25 cellular contexts compared by ENCODE assay signal in genomic region chr4:4618846-4619245, GRCh38.
DNase-seq lines count a peak whose midpoint lies in the region; TF ChIP-seq lines count a peak whose summit lies in the region.
"Had no signal": no experiment of that assay in that cellular context is flagged by ENCODE, and none has a peak within 500 bp of the region (broad histone marks: within the 10 kb centered on the region; RNA-seq: fewer than 3 reads in every experiment).

No MANE protein-coding gene starts in this region.

- no peak overlapping the region for H3K4me3 ChIP-seq in Caco-2 (ENCODE audit: low read depth, low read length)
- H3K4me3 ChIP-seq: GM23338, upper lobe of right lung had no signal

- BruUV-seq in Caco-2 (replicated peaks; lab: Mats Ljungman, UMichigan), result no TSS peak

- no peaks in the 10 kb centered on the region for H3K4me1 Mint-ChIP-seq in Caco-2 (ENCODE audit: low read depth, unreplicated experiment)
- H3K4me1 Mint-ChIP-seq: activated naive CD8-positive, alpha-beta T cell treated with anti-CD3 and anti-CD28 coated beads, Interleukin-2, amount 50 U/mL, for 24 hours; brain; GM23338; stimulated activated memory B cell treated with anti-CD40 and anti-IgM and Interleukin-4, amounts not matched to agents 10 μg/mL and 1 μg/mL and 100 μg/mL, for 72 hours had no signal

- no peaks in the 10 kb centered on the region for H3K9me3 Mint-ChIP-seq in Caco-2 (ENCODE audit: unreplicated experiment)
- H3K9me3 Mint-ChIP-seq: activated naive CD8-positive, alpha-beta T cell treated with anti-CD3 and anti-CD28 coated beads, Interleukin-2, amount 50 U/mL, for 24 hours; GM23338; HFFc6; nephron progenitor cell; stimulated activated memory B cell treated with anti-CD40 and anti-IgM and Interleukin-4, amounts not matched to agents 10 μg/mL and 1 μg/mL and 100 μg/mL, for 72 hours had no signal

- no peak overlapping the region for H3K27ac Mint-ChIP-seq in Caco-2 (ENCODE audit: unreplicated experiment)
- H3K27ac Mint-ChIP-seq: activated naive CD8-positive, alpha-beta T cell treated with anti-CD3 and anti-CD28 coated beads, Interleukin-2, amount 50 U/mL, for 24 hours; activated T-cell treated with anti-CD3 and anti-CD28 coated beads, Interleukin-2, amount 50 U/mL, for 72 hours; GM23338; HFFc6; memory B cell; nephron progenitor cell; stimulated activated memory B cell treated with anti-CD40 and anti-IgM and Interleukin-4, amounts not matched to agents 10 μg/mL and 1 μg/mL and 100 μg/mL, for 72 hours had no signal

- POLR2A ChIA-PET in Caco-2 (lab: Charles Lee) (no interaction called here), HEK293T (lab: Yijun Ruan, JAX) (no interaction called here)

- no peaks in the 10 kb centered on the region for H3K9me3 ChIP-seq in Caco-2
- H3K9me3 ChIP-seq: upper lobe of right lung had no signal

- no peak overlapping the region for H3K4me3 Mint-ChIP-seq in Caco-2 (ENCODE audit: unreplicated experiment)
- H3K4me3 Mint-ChIP-seq: activated naive CD8-positive, alpha-beta T cell treated with anti-CD3 and anti-CD28 coated beads, Interleukin-2, amount 50 U/mL, for 24 hours; activated T-cell treated with anti-CD3 and anti-CD28 coated beads, Interleukin-2, amount 50 U/mL, for 72 hours; brain; GM23338; HFFc6; memory B cell; nephron progenitor cell; stimulated activated memory B cell treated with anti-CD40 and anti-IgM and Interleukin-4, amounts not matched to agents 10 μg/mL and 1 μg/mL and 100 μg/mL, for 72 hours had no signal

- H3K4me1 ChIP-seq in Caco-2, result no peaks in the 10 kb centered on the region
- H3K4me1 ChIP-seq: upper lobe of right lung had no signal

- H3K36me3 ChIP-seq in Caco-2 (ENCODE audit: control insufficient read depth, insufficient read depth, low read length), result no peaks in the 10 kb centered on the region
- H3K36me3 ChIP-seq: upper lobe of right lung had no signal

- DNase-seq in NCI-H1694 (lab: John Stamatoyannopoulos, UW) (peak; percentile 4), NCI-H1694 treated with DMSO at 0.1 percent for 48 hours (lab: John Stamatoyannopoulos, UW) (no peak), NCI-H2196 (lab: John Stamatoyannopoulos, UW; ENCODE audit: unreplicated experiment) (peak; percentile 83), brain pericyte (ENCODE audit: low read depth, low spot score) (peak; percentile 25), pons (ENCODE audit: low spot score) (peak; percentile 17), Caco-2 (no peak), HEK293T (ENCODE audit: extremely low spot score) (no peak), SIG-M5 (lab: John Stamatoyannopoulos, UW) (no peak)
- DNase-seq: 8988T; activated CD4-positive, alpha-beta T cell treated with anti-CD3 and anti-CD28 coated beads, Interleukin-2, amount 50 U/mL, for 48 hours; activated naive CD4-positive, alpha-beta T cell; activated naive CD8-positive, alpha-beta T cell treated with anti-CD3 and anti-CD28 coated beads, Interleukin-2, amount 50 U/mL, for 24 hours; activated T-cell treated with anti-CD3 and anti-CD28 coated beads, Interleukin-2, amount 50 U/mL, for 72 hours; COR-L47; glutamatergic neuron; HFFc6; NCI-H2107; NCI-H524; nephron progenitor cell; Right ventricle myocardium superior; upper lobe of right lung had no signal

- intact Hi-C loops in Caco-2 (cut with micrococcal nuclease; ENCODE audit: unreplicated experiment), result no loop called here

- no peak for TF ChIP-seq CTCF in Caco-2 (IDR thresholded peaks at IDR 0.05; ENCODE audit: insufficient read depth in 1 of 2, low read depth in 1 of 2, low read length in 1 of 2, severe bottlenecking in 1 of 2, unreplicated experiment in 1 of 2)

- no peaks in the 10 kb centered on the region for H3K27me3 ChIP-seq in Caco-2 (replicated peaks; ENCODE audit: control insufficient read depth, insufficient read depth, low read length)
- H3K27me3 ChIP-seq: upper lobe of right lung had no signal

- CTCF ChIA-PET in Caco-2 (lab: Charles Lee), result no interaction called here
- CTCF ChIA-PET in HEK293T (lab: Yijun Ruan, JAX), result no interaction called here

- no peaks in the 10 kb centered on the region for H3K36me3 Mint-ChIP-seq in Caco-2 (ENCODE audit: insufficient read depth, unreplicated experiment)

- H3K27me3 Mint-ChIP-seq in Caco-2 (ENCODE audit: insufficient read depth, unreplicated experiment), result no peaks in the 10 kb centered on the region
- H3K27me3 Mint-ChIP-seq: activated naive CD8-positive, alpha-beta T cell treated with anti-CD3 and anti-CD28 coated beads, Interleukin-2, amount 50 U/mL, for 24 hours; brain; memory B cell; stimulated activated memory B cell treated with anti-CD40 and anti-IgM and Interleukin-4, amounts not matched to agents 10 μg/mL and 1 μg/mL and 100 μg/mL, for 72 hours had no signal

TF ChIP-seq in HEK293T, 16 proteins besides CTCF, POLR2A, EP300 and RAD21:
- TF ChIP-seq ARNT (IDR thresholded peaks at IDR 0.05) (no peak), ELF4 (IDR thresholded peaks at IDR 0.05) (no peak), SP1 (IDR thresholded peaks at IDR 0.05) (no peak), CTBP1 (IDR thresholded peaks at IDR 0.05; ENCODE audit: borderline replicate concordance) (no peak), NFRKB (IDR thresholded peaks at IDR 0.05) (no peak), FOXK2 (IDR thresholded peaks at IDR 0.05) (no peak), SUZ12 (IDR thresholded peaks at IDR 0.05) (no peak), L3MBTL2 (conservative IDR thresholded peaks at IDR 0.05) (no peak)

Comparison
In these comparisons a context has a peak if more than half of its experiments do, and no peak if none do; other contexts are left out.
1. DNase-seq: peak in NCI-H1694 (single experiment), NCI-H2196 (single experiment), brain pericyte (single experiment) and pons (single experiment); none in NCI-H1694 treated with DMSO at 0.1 percent for 48 hours (single experiment), Caco-2 (0 of 2), HEK293T (single experiment) and SIG-M5 (single experiment).